8 cellular contexts compared by ENCODE assay signal in genomic region chr13:39616087-39616694, GRCh38. TPM values are rescaled to one million over a fixed set of nuclear protein-coding genes. Genes with fewer than 3 reads are reported as not detected.
DNase-seq lines count a peak whose midpoint lies in the region; ATAC-seq lines count a peak whose summit lies in the region.

No MANE protein-coding gene starts in this region.

- H3K4me3 ChIP-seq in SK-N-MC: no peak overlapping the region; the same call in 1 of the 2 replicates

- peak overlapping the region; percentile 34 for H3K9ac ChIP-seq in SK-N-MC (ENCODE audit: insufficient read length)

- in situ Hi-C loops in G401 (cut with HindIII; ENCODE audit: low sequenced_read_pairs): no loop called here

- peak overlapping the region; percentile 42; the same call in 1 of the 2 replicates for H3K27ac ChIP-seq in SK-N-MC

- H3K9me3 ChIP-seq in SK-N-MC (ENCODE audit: low read depth, low read length): no peaks in the 10 kb centered on the region

- intact Hi-C loops in left colon (cut with DNase I, micrococcal nuclease): loop anchor here in 1 of 2 donors (10.0 kb wide), 3 partner anchors 201 to 561 kb away; no protein-coding TSS in a partner anchor

- H3K36me3 ChIP-seq in SK-N-MC (ENCODE audit: insufficient read depth, low read length): no peaks in the 10 kb centered on the region

- DNase-seq in G401 (ENCODE audit: low spot score): peak; percentile 88
- peak; percentile 39 for DNase-seq in H4 (ENCODE audit: low spot score)
- peak; percentile 27 for DNase-seq in NCI-H1105 (lab: John Stamatoyannopoulos, UW)
- DNase-seq in SK-N-MC (ENCODE audit: low read depth, low spot score): peak; percentile 91
- peak; percentile 82 for DNase-seq in cerebellum (ENCODE audit: low spot score)
- peak in 1 of 2 donors; percentile 8 for DNase-seq in left colon
- peak; percentile 50 for DNase-seq in stimulated activated CD8-positive, alpha-beta memory T cell treated with anti-CD3 and anti-CD28 coated beads, Interleukin-4, amount 100 ng/mL, for 48 hours
- no peak for DNase-seq in NCI-H226

- ATAC-seq in left colon: peak; percentile 56

RNA-seq across cellular contexts. Expression of gene LHFPL6, which starts 13.2 kb away (rescaled TPM):
- total RNA-seq in G401 (2014; rRNA removed; shearing (Covaris generic)): not detected in 2 replicates
- total RNA-seq in H4 (2014; rRNA removed; shearing (Covaris generic)): 1.7 and 4.1 TPM in 2 replicates
- total RNA-seq in cerebellum (28.3 TPM), left colon (10 to 100 TPM in 1 of 2 donors, 1 to 10 TPM in 1; 7.0 to 11.8 TPM)

RNA-seq across cellular contexts. Expression of gene COG6, which starts 39.3 kb away (rescaled TPM):
- total RNA-seq in G401 (2014; rRNA removed; shearing (Covaris generic)): 20.6 and 27.3 TPM in 2 replicates
- total RNA-seq in H4 (2014; rRNA removed; shearing (Covaris generic)): 9.4 and 12.0 TPM in 2 replicates
- total RNA-seq in cerebellum (54.7 TPM), left colon (10 to 100 TPM; 36.3 to 37.6 TPM)
